ENCODE assay signal across 1 cellular context in the genomic region with DNA sequence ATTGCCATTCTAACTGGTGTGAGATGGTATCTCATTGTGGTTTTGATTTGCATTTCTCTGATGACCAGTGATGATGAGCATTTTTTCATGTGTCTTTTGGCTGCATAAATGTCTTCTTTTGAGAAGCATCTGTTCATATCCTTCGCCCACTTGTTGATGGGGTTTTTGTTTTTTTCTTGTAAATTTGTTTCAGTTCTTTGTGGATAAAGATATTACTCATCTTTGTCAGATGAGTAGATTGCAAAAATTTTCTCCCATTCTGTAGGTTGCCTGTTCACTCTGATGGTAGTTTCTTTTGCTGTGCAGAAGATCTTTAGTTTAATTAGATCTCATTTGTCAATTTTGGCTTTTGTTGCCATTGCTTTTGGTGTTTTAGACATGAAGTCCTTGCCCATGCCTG.
A peak's percentile ranks its signal among the peaks of the same experiment; 100 is the strongest.
TF ChIP-seq lines count a peak whose summit lies in the region.

No MANE protein-coding gene starts in this region.

TF ChIP-seq in HEK293, 187 proteins besides CTCF, POLR2A, EP300 and RAD21:
- peak; percentile 54; the same call in 1 of the 2 replicates for TF ChIP-seq SCRT2 (tag by site-specific recombination; IDR thresholded peaks at IDR 0.05)
TF ChIP-seq in HEK293: peak in this region for 1; not testable (repeated sequence) for 186.
